15 cellular contexts compared by ENCODE assay signal in the genomic region with DNA sequence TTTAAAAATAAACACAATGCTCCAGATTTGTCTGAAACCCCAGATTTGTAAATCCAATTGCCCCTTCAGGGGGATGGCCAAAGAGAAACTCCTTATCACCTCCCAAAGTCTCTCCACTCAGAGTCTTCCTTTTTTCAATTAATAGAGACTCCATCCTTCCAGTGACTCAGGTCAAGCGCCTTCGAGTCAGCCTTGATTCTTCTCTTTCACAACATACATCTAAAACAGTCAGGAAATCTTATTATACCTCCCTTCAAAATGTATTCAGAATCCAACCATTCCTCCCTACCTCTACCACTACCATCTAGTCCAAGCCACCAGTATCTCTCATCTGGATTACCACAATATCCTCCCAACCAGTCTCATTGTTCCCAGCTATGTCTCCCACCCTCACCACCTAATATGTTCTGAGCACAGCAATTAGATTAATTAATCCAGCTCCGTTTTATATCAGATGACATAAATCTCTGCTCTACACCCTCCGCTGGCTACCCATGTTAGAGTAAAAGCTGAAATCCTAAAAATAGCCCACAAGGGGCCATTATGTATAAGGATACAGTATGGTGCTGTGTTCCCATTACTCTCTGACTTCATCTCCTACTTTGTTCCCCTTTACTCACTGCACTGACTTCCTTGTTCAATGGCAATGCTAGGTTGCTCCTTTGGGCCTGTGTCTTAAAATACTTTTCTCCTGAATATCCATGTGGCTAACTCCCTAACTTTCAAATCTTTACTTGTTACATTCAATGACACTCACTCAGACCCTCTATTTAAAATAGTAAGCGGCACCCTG. TPM values are rescaled to one million over a fixed set of nuclear protein-coding genes. Genes with fewer than 3 reads are reported as not detected.
DNase-seq lines count a peak whose midpoint lies in the region; ATAC-seq and TF ChIP-seq lines count a peak whose summit lies in the region.
"Had no signal": no experiment of that assay in that cellular context is flagged by ENCODE, and none has a peak within 500 bp of the region (broad histone marks: within the 10 kb centered on the region; RNA-seq: fewer than 3 reads in every experiment).

No MANE protein-coding gene starts in this region.

- peaks cover 6% of the 10 kb centered on the region for H3K4me1 ChIP-seq in endodermal cell (ENCODE audit: control insufficient read depth, insufficient read depth, low read length)
- H3K4me1 ChIP-seq in naive thymus-derived CD4-positive, alpha-beta T cell (ENCODE audit: control insufficient read depth in 2 of 2, insufficient read depth in 2 of 2, low read length in 2 of 2) = peaks cover 0 to 5% of the 10 kb centered on the region in 2 donors

- intact Hi-C loops in naive thymus-derived CD4-positive, alpha-beta T cell (cut with micrococcal nuclease) = no loop called here

- DNase-seq in ELR (ENCODE audit: low read depth) (peak; percentile 40), Kasumi-1 (lab: John Stamatoyannopoulos, UW) (peak; percentile 41 to 52), endodermal cell (no peak), activated gamma-delta T cell treated with Interleukin-2 at 50 U/mL for 16 hours (no peak)
- DNase-seq in naive thymus-derived CD4-positive, alpha-beta T cell = no peak
- DNase-seq in stimulated activated naive CD8-positive, alpha-beta T cell treated with anti-CD3 and anti-CD28 coated beads, Interleukin-15, amount 100 ng/mL, for 72 hours = no peak
- DNase-seq in activated naive CD4-positive, alpha-beta T cell treated with anti-CD3 and anti-CD28 coated beads, Interleukin-2, amount 50 U/mL, for 16 hours = no peak
- DNase-seq: GF-D8; MM.1S; NCI-H2107; NCI-H526; stimulated activated CD4-positive, alpha-beta T cell treated with anti-CD3 and anti-CD28 coated beads, Interleukin-4, amount 100 ng/mL, for 1 hour had no signal

- no peaks in the 10 kb centered on the region for H3K27me3 ChIP-seq in endodermal cell (ENCODE audit: control insufficient read depth, insufficient read depth, low read length, poor library complexity, severe bottlenecking)
- no peaks in the 10 kb centered on the region for H3K27me3 ChIP-seq in naive thymus-derived CD4-positive, alpha-beta T cell (ENCODE audit: control insufficient read depth in 2 of 2, insufficient read depth in 2 of 2, low read length in 2 of 2)
- H3K27me3 ChIP-seq: gastroesophageal sphincter had no signal

- H3K9ac ChIP-seq in endodermal cell (ENCODE audit: extremely low read depth, low read length, poor library complexity, severe bottlenecking) = no peak overlapping the region

- H3K9me3 ChIP-seq in endodermal cell (ENCODE audit: control insufficient read depth, low read length) = no peaks in the 10 kb centered on the region
- no peaks in the 10 kb centered on the region for H3K9me3 ChIP-seq in naive thymus-derived CD4-positive, alpha-beta T cell (ENCODE audit: control insufficient read depth in 2 of 3, low read length in 3 of 3)
- H3K9me3 ChIP-seq: gastroesophageal sphincter, thoracic aorta had no signal

- no peaks in the 10 kb centered on the region for H3K27me3 Mint-ChIP-seq in endodermal cell (ENCODE audit: insufficient read depth)
- no peaks in the 10 kb centered on the region for H3K27me3 Mint-ChIP-seq in naive thymus-derived CD4-positive, alpha-beta T cell
- no peaks in the 10 kb centered on the region for H3K27me3 Mint-ChIP-seq in stimulated activated naive CD8-positive, alpha-beta T cell treated with anti-CD3 and anti-CD28 coated beads, Interleukin-15, amount 100 ng/mL, for 72 hours

- ATAC-seq in naive thymus-derived CD4-positive, alpha-beta T cell = peak; percentile 67
- no peak for ATAC-seq in stimulated activated naive CD8-positive, alpha-beta T cell treated with anti-CD3 and anti-CD28 coated beads, Interleukin-15, amount 100 ng/mL, for 72 hours
- ATAC-seq: gastroesophageal sphincter had no signal

- 96 to 97% methylated on average over 3 to 5 of the region's 5 CpGs for WGBS in endodermal cell (ENCODE audit: insufficient coverage in 1 of 2, insufficient read length in 1 of 2), 2 experiments

- peaks cover 9% of the 10 kb centered on the region for H3K4me1 Mint-ChIP-seq in endodermal cell
- H3K4me1 Mint-ChIP-seq in naive thymus-derived CD4-positive, alpha-beta T cell = peaks cover 17 to 42% (median 37%) of the 10 kb centered on the region in 7 donors
- H3K4me1 Mint-ChIP-seq in stimulated activated naive CD8-positive, alpha-beta T cell treated with anti-CD3 and anti-CD28 coated beads, Interleukin-15, amount 100 ng/mL, for 72 hours = peaks cover 40% of the 10 kb centered on the region

- POLR2A ChIA-PET in naive thymus-derived CD4-positive, alpha-beta T cell (lab: Charles Lee) = interaction anchor here (0.6 to 1.2 kb wide), 2 partner anchors 10 to 36 kb away, joined by 3 to 6 read pairs; no protein-coding TSS in a partner anchor

- H3K27ac ChIP-seq in endodermal cell (ENCODE audit: low read depth, low read length) = peak overlapping the region; percentile 40
- H3K27ac ChIP-seq in naive thymus-derived CD4-positive, alpha-beta T cell (ENCODE audit: low read depth, low read length) = no peak overlapping the region
- H3K27ac ChIP-seq: gastroesophageal sphincter, thoracic aorta had no signal

- no peaks in the 10 kb centered on the region for H3K36me3 Mint-ChIP-seq in endodermal cell (ENCODE audit: low read depth)
- no peaks in the 10 kb centered on the region for H3K36me3 Mint-ChIP-seq in naive thymus-derived CD4-positive, alpha-beta T cell

- H3K9me3 Mint-ChIP-seq in endodermal cell = no peaks in the 10 kb centered on the region
- no peaks in the 10 kb centered on the region for H3K9me3 Mint-ChIP-seq in naive thymus-derived CD4-positive, alpha-beta T cell
- no peaks in the 10 kb centered on the region for H3K9me3 Mint-ChIP-seq in stimulated activated naive CD8-positive, alpha-beta T cell treated with anti-CD3 and anti-CD28 coated beads, Interleukin-15, amount 100 ng/mL, for 72 hours
- H3K9me3 Mint-ChIP-seq: activated T-helper 2 cell treated with anti-CD3 and anti-CD28 coated beads, Interferon-gamma antibody, Interleukin-2, Interleukin-4, amounts not matched to agents 10 μg/mL and 5 μg/mL and 100 μg/mL, durations not matched to agents 14 hours and 24 hours and 36 hours had no signal

- no peak overlapping the region for H3K27ac Mint-ChIP-seq in endodermal cell
- no peak overlapping the region for H3K27ac Mint-ChIP-seq in naive thymus-derived CD4-positive, alpha-beta T cell
- H3K27ac Mint-ChIP-seq in stimulated activated naive CD8-positive, alpha-beta T cell treated with anti-CD3 and anti-CD28 coated beads, Interleukin-15, amount 100 ng/mL, for 72 hours = no peak overlapping the region
- H3K27ac Mint-ChIP-seq: activated T-helper 2 cell treated with anti-CD3 and anti-CD28 coated beads, Interferon-gamma antibody, Interleukin-2, Interleukin-4, amounts not matched to agents 10 μg/mL and 5 μg/mL and 100 μg/mL, durations not matched to agents 14 hours and 24 hours and 36 hours had no signal

- no peaks in the 10 kb centered on the region for H3K36me3 ChIP-seq in endodermal cell (ENCODE audit: control insufficient read depth, insufficient read depth, low read length)
- H3K36me3 ChIP-seq in naive thymus-derived CD4-positive, alpha-beta T cell (ENCODE audit: control insufficient read depth in 2 of 3, insufficient read depth in 3 of 3, low read length in 3 of 3) = no peaks in the 10 kb centered on the region
- H3K36me3 ChIP-seq: gastroesophageal sphincter, thoracic aorta had no signal

- no peak overlapping the region for H3K4me3 ChIP-seq in endodermal cell (ENCODE audit: low read length)
- no peak overlapping the region for H3K4me3 ChIP-seq in naive thymus-derived CD4-positive, alpha-beta T cell (ENCODE audit: low read length)
- H3K4me3 ChIP-seq: gastroesophageal sphincter, thoracic aorta had no signal

- H3K4me3 Mint-ChIP-seq in endodermal cell = no peak overlapping the region
- no peak overlapping the region for H3K4me3 Mint-ChIP-seq in naive thymus-derived CD4-positive, alpha-beta T cell
- no peak overlapping the region for H3K4me3 Mint-ChIP-seq in stimulated activated naive CD8-positive, alpha-beta T cell treated with anti-CD3 and anti-CD28 coated beads, Interleukin-15, amount 100 ng/mL, for 72 hours

- TF ChIP-seq CTCF in endodermal cell (conservative IDR thresholded peaks at IDR 0.05) = no peak

- CTCF ChIA-PET in naive thymus-derived CD4-positive, alpha-beta T cell (lab: Charles Lee) = interaction anchor here (1.9 kb wide), 1 partner anchor 19 kb away, joined by 4 read pairs; no protein-coding TSS in a partner anchor

RNA-seq across cellular contexts. Expression of gene SIAH1, which starts 11.8 kb away (rescaled TPM):
- 10 to 100 TPM; 32.8 to 37.5 TPM for total RNA-seq in endodermal cell
- 49.0 TPM for polyA plus RNA-seq in endodermal cell (2013, experiment 1 of 2)
- polyA plus RNA-seq in endodermal cell (2013, experiment 2 of 2) = 44.0 TPM
- total RNA-seq in naive thymus-derived CD4-positive, alpha-beta T cell = 10 to 100 TPM; 14.5 to 51.1 (median 19.8) TPM
- 10 to 100 TPM; 16.4 to 21.2 TPM for polyA plus RNA-seq in naive thymus-derived CD4-positive, alpha-beta T cell

Comparison
In these comparisons a context has a peak if more than half of its experiments do, and no peak if none do; other contexts are left out.
1. DNase-seq: peak in ELR (single experiment) and Kasumi-1 (2 of 2); none in endodermal cell (single experiment), naive thymus-derived CD4-positive, alpha-beta T cell (0 of 9), activated gamma-delta T cell treated with Interleukin-2 at 50 U/mL for 16 hours (single experiment), stimulated activated naive CD8-positive, alpha-beta T cell treated with anti-CD3 and anti-CD28 coated beads, Interleukin-15, amount 100 ng/mL, for 72 hours (0 of 2) and activated naive CD4-positive, alpha-beta T cell treated with anti-CD3 and anti-CD28 coated beads, Interleukin-2, amount 50 U/mL, for 16 hours (single experiment).